8 cellular contexts compared by ENCODE assay signal in genomic region chr6:116680880-116681672, GRCh38. TPM values are rescaled to one million over a fixed set of nuclear protein-coding genes. Genes with fewer than 3 reads are reported as not detected.
DNase-seq lines count a peak whose midpoint lies in the region; ATAC-seq and TF ChIP-seq lines count a peak whose summit lies in the region.

TSS of gene KPNA5 (plus strand) at chr6:116681211. CDS start at chr6:116681335, 124 bp downstream.

- H3K9ac ChIP-seq in IMR-90 (ENCODE audit: low read depth, low read length) (peak within 1 kb of the TSS; percentile 98), mucosa of rectum (ENCODE audit: low read depth in 1 of 2, low read length in 2 of 2) (peak within 1 kb of the TSS; percentile 63 to 87)

- TF ChIP-seq CTCF in IMR-90 (conservative IDR thresholded peaks at IDR 0.05; ENCODE audit: low read depth, low read length) (0 out of 2 replicates have a peak, but pooled peaks have one; percentile 1), OCI-LY7 (conservative IDR thresholded peaks at IDR 0.05; ENCODE audit: low read length) (no peak)

- H3K4me3 ChIP-seq in IMR-90 (ENCODE audit: insufficient read depth, low read depth, low read length) (peak within 1 kb of the TSS; percentile 97), OCI-LY7 (ENCODE audit: low read depth, low read length, poor library complexity, severe bottlenecking) (peak within 1 kb of the TSS; percentile 82), mucosa of rectum (ENCODE audit: low read length in 2 of 2) (peak within 1 kb of the TSS; percentile 67 to 92)

- peak within 1 kb of the TSS; percentile 82 for H3K14ac ChIP-seq in IMR-90 (replicated peaks; ENCODE audit: low read depth, low read length)

- H3K4me2 ChIP-seq in IMR-90 (ENCODE audit: low read depth, low read length) (peak within 1 kb of the TSS; percentile 99), OCI-LY7 (ENCODE audit: low read length) (peak within 1 kb of the TSS; percentile 89)

- peak within 1 kb of the TSS; percentile 83 for H4K91ac ChIP-seq in IMR-90 (ENCODE audit: insufficient read depth, low read depth, low read length)

- H3K79me2 ChIP-seq in OCI-LY7 (ENCODE audit: insufficient read depth, low read depth, low read length): peaks cover 44% of the 10 kb centered on the region; the same call in 1 of the 2 replicates

- peak within 1 kb of the TSS; percentile 83 for H3K56ac ChIP-seq in IMR-90 (ENCODE audit: extremely low read depth, insufficient read depth, low read length)

- no peak for TF ChIP-seq RAD21 in IMR-90 (IDR thresholded peaks at IDR 0.05; ENCODE audit: low read length)

- peak within 1 kb of the TSS; percentile 96 for H2AFZ ChIP-seq in IMR-90 (replicated peaks; ENCODE audit: low read length, poor library complexity)
- peak within 1 kb of the TSS; percentile 98 for H2AFZ ChIP-seq in OCI-LY7 (ENCODE audit: low read length)

- dilution Hi-C loops in IMR-90 (cut with HindIII; ENCODE audit: low sequenced_read_pairs, unreplicated experiment): no loop called here

- no peak within 1 kb of the TSS for H2BK20ac ChIP-seq in IMR-90 (ENCODE audit: low read depth, low read length)

- H3K27me3 ChIP-seq in IMR-90 (ENCODE audit: control insufficient read depth, insufficient read depth, low read length): peaks cover 2% of the 10 kb centered on the region; the same call in 1 of the 2 replicates
- no peaks in the 10 kb centered on the region for H3K27me3 ChIP-seq in mucosa of rectum (ENCODE audit: control insufficient read depth in 2 of 2, insufficient read depth in 2 of 2, low read length in 2 of 2)

- H3K9me3 ChIP-seq in IMR-90 (ENCODE audit: control insufficient read depth, insufficient read depth, low read length): no peaks in the 10 kb centered on the region
- no peaks in the 10 kb centered on the region for H3K9me3 ChIP-seq in OCI-LY7 (ENCODE audit: low read length)
- H3K9me3 ChIP-seq in mucosa of rectum (ENCODE audit: control insufficient read depth in 2 of 2, low read length in 2 of 2): no peaks in the 10 kb centered on the region

- H2AK5ac ChIP-seq in IMR-90 (ENCODE audit: low read depth, low read length): peak within 1 kb of the TSS; percentile 37

- H3K18ac ChIP-seq in IMR-90 (ENCODE audit: low read depth, low read length): peak within 1 kb of the TSS; percentile 94

- H3K4ac ChIP-seq in IMR-90 (ENCODE audit: low read depth, low read length): peak within 1 kb of the TSS; percentile 90

- H2BK5ac ChIP-seq in IMR-90 (ENCODE audit: low read depth, low read length, poor library complexity, severe bottlenecking): peak within 1 kb of the TSS; percentile 82

- peak within 1 kb of the TSS; percentile 76 for H2BK120ac ChIP-seq in IMR-90 (ENCODE audit: low read depth, low read length)

- in situ Hi-C loops in IMR-90 (cut with MboI; ENCODE audit: low sequenced_read_pairs): no loop called here

- peak within 1 kb of the TSS; percentile 78 to 95 for H4K8ac ChIP-seq in IMR-90 (ENCODE audit: low read depth in 2 of 2, low read length in 2 of 2)

- H3K9me2 ChIP-seq in OCI-LY7 (ENCODE audit: insufficient read depth, low read length): no peaks in the 10 kb centered on the region

- H3K27ac ChIP-seq in IMR-90 (ENCODE audit: insufficient read depth, low read length) (peak within 1 kb of the TSS; percentile 97), OCI-LY7 (ENCODE audit: low read depth, low read length, poor library complexity, severe bottlenecking) (peak within 1 kb of the TSS; percentile 66), epithelial cell of prostate (peak within 1 kb of the TSS; percentile 62), mucosa of rectum (ENCODE audit: low read depth in 2 of 2, low read length in 2 of 2) (peak within 1 kb of the TSS; percentile 68 to 90)

- H3K9me1 ChIP-seq in IMR-90 (ENCODE audit: insufficient read depth, low read length): no peaks in the 10 kb centered on the region

- peak within 1 kb of the TSS; percentile 80 for H2AK9ac ChIP-seq in IMR-90 (replicated peaks; ENCODE audit: low read depth, low read length, poor library complexity)

- intact Hi-C loops in IMR-90 (cut with micrococcal nuclease): no loop called here
- intact Hi-C loops in OCI-LY7 (cut with micrococcal nuclease; ENCODE audit: unreplicated experiment): loop anchor here (1.0 to 5.0 kb wide), 2 partner anchors 110 to 326 kb away; partner anchors contain the start of gene RWDD1

- H3K36me3 ChIP-seq in IMR-90 (ENCODE audit: control insufficient read depth, insufficient read depth, low read length): no peaks in the 10 kb centered on the region
- peaks cover 16% of the 10 kb centered on the region for H3K36me3 ChIP-seq in OCI-LY7 (ENCODE audit: insufficient read depth, low read length)
- peaks cover 0 to 2% of the 10 kb centered on the region in 2 donors for H3K36me3 ChIP-seq in mucosa of rectum (ENCODE audit: control insufficient read depth in 2 of 2, insufficient read depth in 2 of 2, low read length in 2 of 2)

- peak; percentile 96 for ATAC-seq in GM21529 (IDR thresholded peaks at IDR 0.05; ENCODE audit: unreplicated experiment)
- ATAC-seq in IMR-90 (ENCODE audit: low read depth): peak; percentile 99

- DNase-seq in DMS114 treated with DMSO at 0.1 percent for 48 hours (lab: John Stamatoyannopoulos, UW; ENCODE audit: unreplicated experiment): peak; percentile 92
- DNase-seq in IMR-90: peak; percentile 86
- peak; percentile 92 for DNase-seq in OCI-LY7 (ENCODE audit: low spot score)
- peak; percentile 86 for DNase-seq in activated T-cell treated with anti-CD3 and anti-CD28 coated beads for 4 hours
- DNase-seq in epithelial cell of prostate (ENCODE audit: low read depth, low spot score): no peak
- DNase-seq in stimulated activated CD8-positive, alpha-beta memory T cell treated with anti-CD3 and anti-CD28 coated beads, Interleukin-4, amount 100 ng/mL, for 4 hours (ENCODE audit: low read depth in 2 of 2, low spot score in 1 of 2): peak; percentile 76 to 82

- BruUV-seq in IMR-90 (replicated peaks; lab: Mats Ljungman, UMichigan) (no TSS peak), OCI-LY7 (replicated peaks; lab: Mats Ljungman, UMichigan) (no TSS peak)

- peaks cover 3% of the 10 kb centered on the region; the same call in 1 of the 2 replicates for H4K20me1 ChIP-seq in IMR-90 (ENCODE audit: insufficient read depth, low read length)
- no peaks in the 10 kb centered on the region for H4K20me1 ChIP-seq in OCI-LY7 (ENCODE audit: insufficient read depth, low read length)

- WGBS in IMR-90 (ENCODE audit: extremely low coverage in 2 of 2, insufficient read length in 1 of 2), 2 experiments: 1% methylated on average over 26 of the region's 69 CpGs; no CpG with 5 or more reads in 1 of the 2 experiments

- H4K5ac ChIP-seq in IMR-90 (ENCODE audit: low read depth, low read length): peak within 1 kb of the TSS; percentile 98

- POLR2A ChIA-PET in IMR-90 (lab: Charles Lee; ENCODE audit: unreplicated experiment): no interaction called here
- POLR2A ChIA-PET in OCI-LY7 (lab: Charles Lee): interaction anchor here (0.7 to 2.9 kb wide), 7 partner anchors 10 to 110 kb away, joined by 3 to 12 read pairs (median 5); partner anchors contain the start of genes RWDD1 and ZUP1

- peaks cover 7 to 20% of the 10 kb centered on the region in 2 experiments; a peak in 3 of 4 replicates for H3K79me1 ChIP-seq in IMR-90 (ENCODE audit: low read depth in 1 of 2, low read length in 2 of 2)

- CTCF ChIA-PET in IMR-90 (lab: Yijun Ruan, JAX): no interaction called here
- CTCF ChIA-PET in OCI-LY7 (lab: Charles Lee; ENCODE audit: unreplicated experiment): no interaction called here

- peak within 1 kb of the TSS; percentile 62; the same call in 1 of the 3 replicates for H2BK15ac ChIP-seq in IMR-90 (ENCODE audit: low read depth, low read length)

- TF ChIP-seq POLR2A in IMR-90 (IDR thresholded peaks at IDR 0.05; ENCODE audit: low read depth, low read length): no peak; the same call in 1 of the 2 replicates

- H3K23ac ChIP-seq in IMR-90 (ENCODE audit: low read depth, low read length): peak within 1 kb of the TSS; percentile 88; the same call in 1 of the 2 replicates

- no peaks in the 10 kb centered on the region; the same call in 1 of the 2 replicates for H3K4me1 ChIP-seq in IMR-90 (ENCODE audit: control insufficient read depth, insufficient read depth, low read length)
- peaks cover 19% of the 10 kb centered on the region for H3K4me1 ChIP-seq in OCI-LY7 (ENCODE audit: insufficient read depth, low read length, poor library complexity, severe bottlenecking)
- peaks cover 3 to 4% of the 10 kb centered on the region in 2 donors for H3K4me1 ChIP-seq in mucosa of rectum (ENCODE audit: control insufficient read depth in 2 of 2, insufficient read depth in 2 of 2, low read length in 2 of 2)

TF ChIP-seq in IMR-90, 13 proteins besides CTCF, POLR2A, EP300 and RAD21:
- no peak for TF ChIP-seq FOS (IDR thresholded peaks at IDR 0.05; ENCODE audit: low read depth, low read length)
- TF ChIP-seq MXI1 (IDR thresholded peaks at IDR 0.05; ENCODE audit: borderline replicate concordance, low read depth, low read length): peak; percentile 33; the same call in 1 of the 2 replicates

RNA-seq across cellular contexts. Expression of gene KPNA5, which starts in this region (rescaled TPM):
- total RNA-seq in IMR-90 (2012; rRNA removed) (5.9 and 9.4 TPM in 2 replicates), OCI-LY7 (2022) (12.6 and 14.6 TPM in 2 replicates)
- 1.8 and 2.2 TPM in 2 replicates for polyA plus RNA-seq in IMR-90 (2012; rRNA removed)
- polyA plus RNA-seq in IMR-90 (2012; cell fraction: cytosol; rRNA removed): 0.32 and 1.3 TPM in 2 replicates
- polyA plus RNA-seq in IMR-90 (2012; cell fraction: nucleus; rRNA removed; ENCODE audit: low replicate concordance): 0.55 and 4.0 TPM in 2 replicates
- total RNA-seq in OCI-LY7 (2014; rRNA removed; shearing (Covaris generic)): 10.3 and 12.4 TPM in 2 replicates
